ENCODE assay signal across 17 cellular contexts in genomic region chr1:20587639-20588017, GRCh38. TPM values are rescaled to one million over a fixed set of nuclear protein-coding genes. Genes with fewer than 3 reads are reported as not detected.
DNase-seq lines count a peak whose midpoint lies in the region; ATAC-seq and TF ChIP-seq lines count a peak whose summit lies in the region.
"Had no signal": no experiment of that assay in that cellular context is flagged by ENCODE, and none has a peak within 500 bp of the region (broad histone marks: within the 10 kb centered on the region; RNA-seq: fewer than 3 reads in every experiment).

No MANE protein-coding gene starts in this region.

- H3K36me3 Mint-ChIP-seq in nephron (ENCODE audit: low read depth), result no peaks in the 10 kb centered on the region
- H3K36me3 Mint-ChIP-seq: naive B cell had no signal

- H4K20me1 ChIP-seq in PC-3 (ENCODE audit: low read length) (peaks cover 10% of the 10 kb centered on the region), smooth muscle cell (ENCODE audit: low read depth) (no peaks in the 10 kb centered on the region)
- H4K20me1 ChIP-seq: BLaER1 had no signal

- H2AFZ ChIP-seq in PC-3 (ENCODE audit: low read length), result no peak overlapping the region
- H2AFZ ChIP-seq in smooth muscle cell (ENCODE audit: low read depth), result no peak overlapping the region

- intact Hi-C loops in PC-3 (cut with micrococcal nuclease) (loop anchor here (5.0 kb wide), 1 partner anchor 65 kb away; no protein-coding TSS in a partner anchor), stomach (cut with DNase I; ENCODE audit: low total_unique reads) (no loop called here)

- H3K27ac ChIP-seq in PC-3 (ENCODE audit: low read length), result peak overlapping the region; percentile 80
- no peak overlapping the region for H3K27ac ChIP-seq in smooth muscle cell (ENCODE audit: low read depth)
- no peak overlapping the region for H3K27ac ChIP-seq in stomach
- H3K27ac ChIP-seq: BLaER1 had no signal

- 0 out of 2 replicates have a peak, but pooled peaks have one; percentile 6 for ATAC-seq in PC-3
- no peak for ATAC-seq in GM21619 (IDR thresholded peaks at IDR 0.05; ENCODE audit: unreplicated experiment)
- ATAC-seq: activated naive CD8-positive, alpha-beta T cell treated with anti-CD3 and anti-CD28 coated beads, Interleukin-2, amount 50 U/mL, for 24 hours; stimulated activated naive CD8-positive, alpha-beta T cell treated with anti-CD3 and anti-CD28 coated beads, Interleukin-15, Interleukin-2, amounts not matched to agents 100 U/mL and 50 U/mL, for 24 hours had no signal

- POLR2A ChIA-PET in PC-3 (lab: Charles Lee; ENCODE audit: unreplicated experiment), result no interaction called here

- H3K4me1 ChIP-seq in PC-3 (ENCODE audit: insufficient read depth, low read length) (peaks cover 27% of the 10 kb centered on the region), smooth muscle cell (ENCODE audit: low read depth) (peaks cover 11% of the 10 kb centered on the region), stomach (peaks cover 0 to 17% (median 8%) of the 10 kb centered on the region in 4 donors)
- H3K4me1 ChIP-seq: BLaER1 had no signal

- no peaks in the 10 kb centered on the region for H3K27me3 ChIP-seq in PC-3 (ENCODE audit: low read length)
- H3K27me3 ChIP-seq in smooth muscle cell (ENCODE audit: low read depth), result no peaks in the 10 kb centered on the region
- peaks cover 0 to 65% (median 23%) of the 10 kb centered on the region in 3 donors for H3K27me3 ChIP-seq in stomach

- no peak overlapping the region for H3K4me3 ChIP-seq in PC-3 (ENCODE audit: low read length)
- no peak overlapping the region for H3K4me3 ChIP-seq in fibroblast of mammary gland (ENCODE audit: control insufficient read depth, low read depth, low read length)
- no peak overlapping the region for H3K4me3 ChIP-seq in smooth muscle cell
- H3K4me3 ChIP-seq in stomach, result no peak overlapping the region
- H3K4me3 ChIP-seq: BLaER1 had no signal

- TF ChIP-seq EP300 in stomach (IDR thresholded peaks at IDR 0.05), result no peak

- H3K4me2 ChIP-seq in PC-3 (ENCODE audit: low read length) (0 out of 2 replicates have a peak overlapping the region, but pooled peaks have one; percentile 7), smooth muscle cell (no peak overlapping the region)
- H3K4me2 ChIP-seq: BLaER1 had no signal

- H3K9me3 Mint-ChIP-seq in nephron, result no peaks in the 10 kb centered on the region
- H3K9me3 Mint-ChIP-seq: activated naive CD8-positive, alpha-beta T cell treated with anti-CD3 and anti-CD28 coated beads, Interleukin-2, amount 50 U/mL, for 24 hours; dendritic cell treated with granulocyte-macrophage colony-stimulating factor and Interleukin-4, amounts not matched to agents 40 ng/mL and 50 ng/mL, for 4 days had no signal

- no peaks in the 10 kb centered on the region for H3K9me2 ChIP-seq in PC-3 (replicated peaks; ENCODE audit: low read length)

- H3F3A ChIP-seq in PC-3 (ENCODE audit: low read length, unreplicated experiment) (no peaks in the 10 kb centered on the region), smooth muscle cell (ENCODE audit: low read depth) (no peaks in the 10 kb centered on the region)

- TF ChIP-seq CTCF in PC-3 (conservative IDR thresholded peaks at IDR 0.05; ENCODE audit: low read depth, low read length) (no peak), fibroblast of mammary gland (conservative IDR thresholded peaks at IDR 0.05; ENCODE audit: control insufficient read depth, insufficient read depth, low read depth, low read length) (no peak), nephron (IDR thresholded peaks at IDR 0.05; ENCODE audit: unreplicated experiment in 3 of 3) (no peak), smooth muscle cell (IDR thresholded peaks at IDR 0.05; ENCODE audit: borderline replicate concordance, insufficient read depth, poor library complexity, severe bottlenecking) (no peak), stomach (IDR thresholded peaks at IDR 0.05) (no peak)

- BruUV-seq in PC-3 (replicated peaks; lab: Mats Ljungman, UMichigan), result no TSS peak

- H3K9ac ChIP-seq in PC-3 (ENCODE audit: low read length) (peak overlapping the region; percentile 62), smooth muscle cell (ENCODE audit: low read depth) (no peak overlapping the region)
- H3K9ac ChIP-seq: BLaER1 had no signal

- TF ChIP-seq POLR2A in stomach (IDR thresholded peaks at IDR 0.05), result no peak

- peaks cover 18% of the 10 kb centered on the region for H3K4me1 Mint-ChIP-seq in nephron
- H3K4me1 Mint-ChIP-seq: activated naive CD8-positive, alpha-beta T cell treated with anti-CD3 and anti-CD28 coated beads, Interleukin-2, amount 50 U/mL, for 24 hours had no signal

- CTCF ChIA-PET in PC-3 (lab: Charles Lee), result no interaction called here

- peak; percentile 56 for DNase-seq in ELR (ENCODE audit: low read depth)
- DNase-seq in PC-3, result peak; percentile 77
- peak; percentile 87 for DNase-seq in fibroblast of mammary gland (ENCODE audit: low read depth)
- no peak for DNase-seq in stimulated activated CD4-positive, alpha-beta T cell treated with anti-CD3 and anti-CD28 coated beads, Interleukin-15, amount 100 ng/mL, for 24 hours
- DNase-seq in smooth muscle cell (lab: John Stamatoyannopoulos, UW; ENCODE audit: unreplicated experiment), result no peak
- no peak for DNase-seq in stomach
- DNase-seq: activated naive CD8-positive, alpha-beta T cell treated with anti-CD3 and anti-CD28 coated beads, Interleukin-2, amount 50 U/mL, for 24 hours; activated T-cell treated with anti-CD3 and anti-CD28 coated beads, Interleukin-2, amount 50 U/mL, for 1 hour; DMS79 treated with DMSO at 0.1 percent for 48 hours; naive B cell; NCI-H2171; stimulated activated naive CD8-positive, alpha-beta T cell treated with anti-CD3 and anti-CD28 coated beads, Interleukin-15, Interleukin-2, amounts not matched to agents 100 U/mL and 50 U/mL, for 24 hours had no signal

- H3K9me3 ChIP-seq in PC-3 (ENCODE audit: low read length) (no peaks in the 10 kb centered on the region), smooth muscle cell (replicated peaks; ENCODE audit: low read depth) (no peaks in the 10 kb centered on the region), stomach (no peaks in the 10 kb centered on the region)
- H3K9me3 ChIP-seq: BLaER1 had no signal

- H3K27me3 Mint-ChIP-seq in nephron (ENCODE audit: low read depth), result peaks cover 10% of the 10 kb centered on the region
- H3K27me3 Mint-ChIP-seq: dendritic cell treated with granulocyte-macrophage colony-stimulating factor and Interleukin-4, amounts not matched to agents 40 ng/mL and 50 ng/mL, for 4 days had no signal

- 80% methylated on average over 2 of the region's 2 CpGs for WGBS in smooth muscle cell (ENCODE audit: low lambda C conversion rate)
- WGBS in stomach, 5 donors, result 46 to 61% (median 51%) methylated on average over 2 of the region's 2 CpGs

- H3K4me3 Mint-ChIP-seq in nephron, result no peak overlapping the region
- H3K4me3 Mint-ChIP-seq: activated naive CD8-positive, alpha-beta T cell treated with anti-CD3 and anti-CD28 coated beads, Interleukin-2, amount 50 U/mL, for 24 hours; dendritic cell treated with granulocyte-macrophage colony-stimulating factor and Interleukin-4, amounts not matched to agents 40 ng/mL and 50 ng/mL, for 4 days; naive B cell had no signal

- H3K79me2 ChIP-seq in PC-3 (ENCODE audit: low read length) (peaks cover 37% of the 10 kb centered on the region), smooth muscle cell (ENCODE audit: low read depth) (no peaks in the 10 kb centered on the region)

- peak overlapping the region; percentile 31 to 75 (median 68) for H3K27ac Mint-ChIP-seq in nephron
- H3K27ac Mint-ChIP-seq: activated naive CD8-positive, alpha-beta T cell treated with anti-CD3 and anti-CD28 coated beads, Interleukin-2, amount 50 U/mL, for 24 hours; naive B cell had no signal

- H3K36me3 ChIP-seq in PC-3 (ENCODE audit: low read depth, low read length), result no peaks in the 10 kb centered on the region
- no peaks in the 10 kb centered on the region for H3K36me3 ChIP-seq in smooth muscle cell (ENCODE audit: low read depth)
- no peaks in the 10 kb centered on the region for H3K36me3 ChIP-seq in stomach
- H3K36me3 ChIP-seq: BLaER1 had no signal

RNA-seq across cellular contexts. Expression of gene CDA, which starts 1.3 kb away (rescaled TPM):
- 30.3 and 36.3 TPM in 2 replicates for total RNA-seq in PC-3 (2014; rRNA removed)
- total RNA-seq in smooth muscle cell, result 0.58 TPM in 1 of 2 replicates, not detected in the other
- polyA plus RNA-seq in smooth muscle cell, result 0.78 and 2.7 TPM in 2 replicates
- total RNA-seq in stomach, result 1 to 10 TPM in 1 of 5 donors, not detected in 4; 1.3 TPM
- polyA plus RNA-seq in stomach, result 1 to 10 TPM in 2 of 3 donors, not detected in 1; 6.0 to 8.4 TPM
- total RNA-seq: T-helper 1 cell treated with Interleukin-12 subunit alpha and Interleukin-12 subunit beta and Interleukin-4 antibody, amounts not matched to agents 30 ng/mL and 1 ng/mL, for 36 hours had no signal

RNA-seq across cellular contexts. Expression of gene FAM43B, which starts 35.3 kb away (rescaled TPM):
- 0.11 TPM in 1 of 2 replicates, not detected in the other for total RNA-seq in PC-3 (2014; rRNA removed)
- total RNA-seq in smooth muscle cell, result 0.90 and 1.2 TPM in 2 replicates
- polyA plus RNA-seq in smooth muscle cell, result 2.7 and 3.4 TPM in 2 replicates
- total RNA-seq in stomach, result not detected
- polyA plus RNA-seq in stomach, result under 1 TPM in 2 of 3 donors, not detected in 1; 0.05 to 0.25 TPM
- total RNA-seq: T-helper 1 cell treated with Interleukin-12 subunit alpha and Interleukin-12 subunit beta and Interleukin-4 antibody, amounts not matched to agents 30 ng/mL and 1 ng/mL, for 36 hours had no signal

RNA-seq across cellular contexts. Expression of gene PINK1, which starts 45.6 kb away (rescaled TPM):
- 129 and 160 TPM in 2 replicates for total RNA-seq in PC-3 (2014; rRNA removed)
- 23.6 and 28.8 TPM in 2 replicates for total RNA-seq in smooth muscle cell
- polyA plus RNA-seq in smooth muscle cell, result 57.7 and 63.3 TPM in 2 replicates
- 100 to 1,000 TPM in 1 of 5 donors, 10 to 100 TPM in 4; 21.0 to 169 (median 42.4) TPM for total RNA-seq in stomach
- 10 to 100 TPM; 53.2 to 74.1 (median 69.9) TPM for polyA plus RNA-seq in stomach

Comparison
In these comparisons a context has a peak if more than half of its experiments do, and no peak if none do; other contexts are left out.
1. DNase-seq: peak in ELR (single experiment), PC-3 (single experiment) and fibroblast of mammary gland (single experiment); none in stimulated activated CD4-positive, alpha-beta T cell treated with anti-CD3 and anti-CD28 coated beads, Interleukin-15, amount 100 ng/mL, for 24 hours (single experiment), smooth muscle cell (single experiment) and stomach (single experiment).
2. RNA of gene CDA, which starts 1.3 kb away (total RNA-seq): 30.3 to 36.3 TPM in PC-3; 0.58 TPM in smooth muscle cell and 1.3 TPM in stomach; every median in the first group is over 10 times any median in the second.